Comparison of ENCODE assay signal across 8 cellular contexts in the genomic region with DNA sequence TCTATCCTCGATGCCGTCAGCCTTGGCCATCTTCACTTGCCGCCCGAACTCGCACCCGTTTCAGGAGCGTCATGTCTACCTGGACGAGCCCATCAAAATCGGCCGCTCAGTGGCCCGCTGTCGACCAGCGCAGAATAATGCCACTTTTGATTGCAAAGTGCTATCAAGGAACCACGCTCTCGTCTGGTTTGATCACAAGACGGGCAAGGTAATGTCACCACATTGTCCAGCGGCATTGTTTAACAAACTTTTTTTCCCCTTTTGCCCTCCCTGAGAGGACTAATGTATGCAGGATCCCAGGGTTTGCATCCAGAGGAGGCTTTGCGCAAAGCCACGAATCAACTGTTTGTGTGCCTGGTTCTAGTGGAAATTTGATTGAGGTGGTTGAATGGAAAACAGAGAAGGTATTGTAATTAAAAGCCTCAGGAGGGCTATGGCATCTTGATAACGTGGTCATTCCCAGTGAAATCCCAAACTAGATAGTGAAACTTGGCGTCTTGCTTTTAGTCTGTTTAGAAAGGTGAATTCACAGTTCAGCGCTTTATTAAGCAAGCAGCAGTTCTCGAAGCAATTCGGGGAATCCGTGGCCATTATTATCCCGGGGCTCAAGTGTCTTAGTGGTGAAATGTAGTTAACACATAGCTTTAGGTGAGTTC. TPM values are rescaled to one million over a fixed set of nuclear protein-coding genes. Genes with fewer than 3 reads are reported as not detected.
DNase-seq lines count a peak whose midpoint lies in the region; ATAC-seq and TF ChIP-seq lines count a peak whose summit lies in the region.

No MANE protein-coding gene starts in this region.

- H3K27ac Mint-ChIP-seq in activated naive CD4-positive, alpha-beta T cell treated with anti-CD3 and anti-CD28 coated beads, Interleukin-2, amount 10 ng/mL, durations not matched to agents 7 days and 5 days = peak overlapping the region; percentile 93
- peak overlapping the region; percentile 93 for H3K27ac Mint-ChIP-seq in activated T-helper 1 cell treated with anti-CD3 and anti-CD28 coated beads, Interleukin-12 subunit alpha, Interleukin-12 subunit beta, Interleukin-2, Interleukin-4 antibody, amounts not matched to agents 30 ng/mL and 10 ng/mL and 1 ng/mL, durations not matched to agents 14 hours and 24 hours and 36 hours

- peak overlapping the region; percentile 93 for H3K9ac ChIP-seq in iPS-18a (ENCODE audit: low read length)

- peak overlapping the region; percentile 89 for H3K4me3 ChIP-seq in iPS-18a (ENCODE audit: low read length)
- peak overlapping the region; percentile 87 to 98 (median 94) for H3K4me3 ChIP-seq in spleen

- intact Hi-C loops in activated T-helper 1 cell treated with anti-CD3 and anti-CD28 coated beads, Interleukin-12 subunit alpha, Interleukin-12 subunit beta, Interleukin-2, Interleukin-4 antibody, amounts not matched to agents 30 ng/mL and 10 ng/mL and 1 ng/mL, durations not matched to agents 14 hours and 24 hours and 36 hours (cut with micrococcal nuclease) = loop anchor here (2.0 to 5.0 kb wide), 3 partner anchors 45 to 100 kb away; no protein-coding TSS in a partner anchor
- intact Hi-C loops in spleen (cut with DNase I; ENCODE audit: low total_unique reads) = loop anchor here (10.0 kb wide), 2 partner anchors 63 to 163 kb away; a partner anchor contains a TSS

- no peak for ATAC-seq in HG03108 (IDR thresholded peaks at IDR 0.05; ENCODE audit: unreplicated experiment)

- TF ChIP-seq POLR2A in spleen (IDR thresholded peaks at IDR 0.05) = no peak

- H3K27me3 Mint-ChIP-seq in activated naive CD4-positive, alpha-beta T cell treated with anti-CD3 and anti-CD28 coated beads, Interleukin-2, amount 10 ng/mL, durations not matched to agents 7 days and 5 days = peaks cover 4% of the 10 kb centered on the region
- H3K27me3 Mint-ChIP-seq in activated T-helper 1 cell treated with anti-CD3 and anti-CD28 coated beads, Interleukin-12 subunit alpha, Interleukin-12 subunit beta, Interleukin-2, Interleukin-4 antibody, amounts not matched to agents 30 ng/mL and 10 ng/mL and 1 ng/mL, durations not matched to agents 14 hours and 24 hours and 36 hours (ENCODE audit: insufficient read depth) = peaks cover under 1% of the 10 kb centered on the region

- CTCF ChIA-PET in activated naive CD4-positive, alpha-beta T cell treated with anti-CD3 and anti-CD28 coated beads, Interleukin-2, amount 10 ng/mL, durations not matched to agents 7 days and 5 days (lab: Charles Lee) = no interaction called here

- H3K36me3 Mint-ChIP-seq in activated naive CD4-positive, alpha-beta T cell treated with anti-CD3 and anti-CD28 coated beads, Interleukin-2, amount 10 ng/mL, durations not matched to agents 7 days and 5 days = peaks cover 37% of the 10 kb centered on the region
- peaks cover 26% of the 10 kb centered on the region for H3K36me3 Mint-ChIP-seq in activated T-helper 1 cell treated with anti-CD3 and anti-CD28 coated beads, Interleukin-12 subunit alpha, Interleukin-12 subunit beta, Interleukin-2, Interleukin-4 antibody, amounts not matched to agents 30 ng/mL and 10 ng/mL and 1 ng/mL, durations not matched to agents 14 hours and 24 hours and 36 hours (ENCODE audit: low read depth)

- H3K27me3 ChIP-seq in iPS-18a (ENCODE audit: control insufficient read depth, insufficient read depth, low read length) = peaks cover 9% of the 10 kb centered on the region
- H3K27me3 ChIP-seq in spleen (replicated peaks in 1 of 7) = no peaks in the 10 kb centered on the region

- 62 to 83% (median 63%) methylated on average over 26 of the region's 26 CpGs for WGBS in spleen, 5 donors

- H3K4me3 Mint-ChIP-seq in activated naive CD4-positive, alpha-beta T cell treated with anti-CD3 and anti-CD28 coated beads, Interleukin-2, amount 10 ng/mL, durations not matched to agents 7 days and 5 days = peak overlapping the region; percentile 99
- peak overlapping the region; percentile 98 for H3K4me3 Mint-ChIP-seq in activated T-helper 1 cell treated with anti-CD3 and anti-CD28 coated beads, Interleukin-12 subunit alpha, Interleukin-12 subunit beta, Interleukin-2, Interleukin-4 antibody, amounts not matched to agents 30 ng/mL and 10 ng/mL and 1 ng/mL, durations not matched to agents 14 hours and 24 hours and 36 hours

- H3K9me3 Mint-ChIP-seq in activated naive CD4-positive, alpha-beta T cell treated with anti-CD3 and anti-CD28 coated beads, Interleukin-2, amount 10 ng/mL, durations not matched to agents 7 days and 5 days = no peaks in the 10 kb centered on the region
- H3K9me3 Mint-ChIP-seq in activated T-helper 1 cell treated with anti-CD3 and anti-CD28 coated beads, Interleukin-12 subunit alpha, Interleukin-12 subunit beta, Interleukin-2, Interleukin-4 antibody, amounts not matched to agents 30 ng/mL and 10 ng/mL and 1 ng/mL, durations not matched to agents 14 hours and 24 hours and 36 hours = no peaks in the 10 kb centered on the region

- H3K4me1 ChIP-seq in iPS-18a (ENCODE audit: control insufficient read depth, low read depth, low read length) = peaks cover 13% of the 10 kb centered on the region
- peaks cover 40 to 65% (median 54%) of the 10 kb centered on the region in 6 donors for H3K4me1 ChIP-seq in spleen

- no peaks in the 10 kb centered on the region for H3K9me3 ChIP-seq in iPS-18a (ENCODE audit: control insufficient read depth, low read depth, low read length)
- H3K9me3 ChIP-seq in spleen = no peaks in the 10 kb centered on the region

- H3K27ac ChIP-seq in iPS-18a (ENCODE audit: low read length) (no peak overlapping the region), spleen (peak overlapping the region in 1 of 8 donors; percentile 87)

- peaks cover 7% of the 10 kb centered on the region for H3K36me3 ChIP-seq in iPS-18a (ENCODE audit: control insufficient read depth, low read depth, low read length)
- H3K36me3 ChIP-seq in spleen = peaks cover 0 to 39% (median 0%) of the 10 kb centered on the region in 6 donors

- no peak for TF ChIP-seq CTCF in spleen (IDR thresholded peaks at IDR 0.05 in 8 of 11, conservative IDR thresholded peaks at IDR 0.05 in 3 of 11)

- no peak for DNase-seq in activated naive CD4-positive, alpha-beta T cell treated with anti-CD3 and anti-CD28 coated beads, Interleukin-2, amount 10 ng/mL, durations not matched to agents 7 days and 5 days
- no peak for DNase-seq in activated naive CD4-positive, alpha-beta T cell treated with Interleukin-2 at 50 U/mL for 16 hours
- no peak for DNase-seq in activated T-helper 1 cell treated with anti-CD3 and anti-CD28 coated beads, Interleukin-12 subunit alpha, Interleukin-12 subunit beta, Interleukin-2, Interleukin-4 antibody, amounts not matched to agents 30 ng/mL and 10 ng/mL and 1 ng/mL, durations not matched to agents 14 hours and 24 hours and 36 hours (ENCODE audit: low spot score)
- peak; percentile 79 for DNase-seq in spleen
- no peak for DNase-seq in NCI-H1930 (lab: John Stamatoyannopoulos, UW)
- DNase-seq in superior temporal gyrus (ENCODE audit: extremely low spot score) = no peak

- H3K4me1 Mint-ChIP-seq in activated naive CD4-positive, alpha-beta T cell treated with anti-CD3 and anti-CD28 coated beads, Interleukin-2, amount 10 ng/mL, durations not matched to agents 7 days and 5 days = peaks cover 59% of the 10 kb centered on the region
- peaks cover 44% of the 10 kb centered on the region for H3K4me1 Mint-ChIP-seq in activated T-helper 1 cell treated with anti-CD3 and anti-CD28 coated beads, Interleukin-12 subunit alpha, Interleukin-12 subunit beta, Interleukin-2, Interleukin-4 antibody, amounts not matched to agents 30 ng/mL and 10 ng/mL and 1 ng/mL, durations not matched to agents 14 hours and 24 hours and 36 hours (ENCODE audit: low read depth)

RNA-seq across cellular contexts. Expression of a gene that starts 1.7 kb away (rescaled TPM):
- total RNA-seq in activated T-helper 1 cell treated with anti-CD3 and anti-CD28 coated beads, Interleukin-12 subunit alpha, Interleukin-12 subunit beta, Interleukin-2, Interleukin-4 antibody, amounts not matched to agents 30 ng/mL and 10 ng/mL and 1 ng/mL, durations not matched to agents 14 hours and 24 hours and 36 hours = 60.3 and 64.0 TPM in 2 replicates
- total RNA-seq in spleen = 10 to 100 TPM; 50.8 to 77.3 (median 70.4) TPM
- 10 to 100 TPM in 2 of 3 donors, 1 to 10 TPM in 1; 7.8 to 12.7 (median 10.5) TPM for polyA plus RNA-seq in spleen
